Comparison of ENCODE assay signal across 9 cellular contexts in the genomic region with DNA sequence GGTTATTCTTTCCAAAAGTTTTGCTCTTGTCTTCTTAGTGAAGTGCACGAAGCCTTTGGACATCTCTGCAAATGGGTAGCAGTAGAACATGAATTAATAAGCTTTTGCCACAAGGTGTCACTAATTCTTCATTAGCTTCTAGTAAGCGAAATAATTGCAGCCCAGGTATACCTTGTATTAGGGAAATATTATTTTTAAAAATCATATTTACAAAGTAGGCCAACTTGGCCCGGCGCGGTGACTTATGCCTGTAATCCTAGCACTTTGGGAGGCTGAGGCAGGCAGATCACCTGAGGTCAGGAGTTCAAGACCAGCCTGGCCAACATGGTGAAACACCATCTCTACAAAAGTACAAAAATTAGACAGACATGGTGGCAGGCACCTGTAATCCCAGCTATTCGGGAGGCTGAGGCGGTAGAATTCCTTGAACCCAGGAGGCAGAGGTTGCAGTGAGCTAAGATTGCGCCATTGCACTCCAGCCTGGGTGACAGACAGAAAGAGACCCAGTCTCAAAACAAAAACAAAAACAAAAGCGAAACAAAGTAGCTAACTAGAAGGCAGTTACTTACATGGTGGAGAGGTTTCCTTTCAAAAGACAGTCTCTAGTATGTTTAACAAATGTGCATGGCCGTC. TPM values are rescaled to one million over a fixed set of nuclear protein-coding genes. Genes with fewer than 3 reads are reported as not detected.
DNase-seq lines count a peak whose midpoint lies in the region; ATAC-seq and TF ChIP-seq lines count a peak whose summit lies in the region.
"Had no signal": no experiment of that assay in that cellular context is flagged by ENCODE, and none has a peak within 500 bp of the region (broad histone marks: within the 10 kb centered on the region; RNA-seq: fewer than 3 reads in every experiment).

No MANE protein-coding gene starts in this region.

- peak; percentile 83 for ATAC-seq in CD4-positive, alpha-beta T cell (ENCODE audit: poor library complexity)
- peak; percentile 52 for ATAC-seq in GM18873 (IDR thresholded peaks at IDR 0.05; ENCODE audit: low FRiP score, unreplicated experiment)
- peak in 2 of 4 donors; percentile 54 to 58 for ATAC-seq in heart left ventricle
- ATAC-seq in HG02884 (IDR thresholded peaks at IDR 0.05; ENCODE audit: unreplicated experiment): no peak

- peak overlapping the region; percentile 39 for H3K4me3 Mint-ChIP-seq in CD4-positive, alpha-beta T cell

- H3K4me1 ChIP-seq in heart left ventricle: peaks cover 0 to 18% (median 0%) of the 10 kb centered on the region in 12 donors
- peaks cover 3% of the 10 kb centered on the region for H3K4me1 ChIP-seq in suprapubic skin

- H3K9me3 Mint-ChIP-seq in CD4-positive, alpha-beta T cell: no peaks in the 10 kb centered on the region

- H3K27me3 ChIP-seq in CD4-positive, alpha-beta T cell (ENCODE audit: control insufficient read depth, insufficient read depth, low read length): no peaks in the 10 kb centered on the region
- H3K27me3 ChIP-seq in heart left ventricle (no peaks in the 10 kb centered on the region), suprapubic skin (no peaks in the 10 kb centered on the region)

- no peak overlapping the region for H3K27ac ChIP-seq in CD4-positive, alpha-beta T cell (ENCODE audit: low read depth, low read length)
- H3K27ac ChIP-seq in heart left ventricle: no peak overlapping the region
- no peak overlapping the region for H3K27ac ChIP-seq in suprapubic skin

- no peaks in the 10 kb centered on the region for H3K36me3 Mint-ChIP-seq in CD4-positive, alpha-beta T cell (ENCODE audit: low read depth)

- in situ Hi-C loops in KBM-7 (cut with MboI; ENCODE audit: low pct_unique_long_range_greater_than_20kb, low sequenced_read_pairs): loop anchor here (25.0 kb wide), 1 partner anchor 104 kb away; no protein-coding TSS in a partner anchor

- intact Hi-C loops in CD4-positive, alpha-beta T cell (cut with DNase I, micrococcal nuclease): loop anchor here (1.0 to 5.0 kb wide), 4 partner anchors 32 to 126 kb away; partner anchors contain the start of gene TAGAP (in 1 of the 2)
- intact Hi-C loops in heart left ventricle (cut with DNase I): loop anchor here in 9 of 10 donors (1.0 to 10.0 kb wide), 8 partner anchors 34 to 129 kb away; partner anchors contain the start of gene TAGAP (in 1 of the 9)

- H3K27ac Mint-ChIP-seq in CD4-positive, alpha-beta T cell: no peak overlapping the region

- peak; percentile 85 for TF ChIP-seq CTCF in CD4-positive, alpha-beta T cell (IDR thresholded peaks at IDR 0.05)
- peak; percentile 12; the same call in 1 of the 2 replicates for TF ChIP-seq CTCF in WI38 (IDR thresholded peaks at IDR 0.05; ENCODE audit: low read depth, low read length)
- TF ChIP-seq CTCF in heart left ventricle (IDR thresholded peaks at IDR 0.05): peak; percentile 8 to 50 (median 38)
- TF ChIP-seq CTCF in suprapubic skin (IDR thresholded peaks at IDR 0.05): peak; percentile 19 to 35

- TF ChIP-seq EP300 in suprapubic skin (IDR thresholded peaks at IDR 0.05): no peak

- H3K9me3 ChIP-seq in CD4-positive, alpha-beta T cell (ENCODE audit: control insufficient read depth, low read length): no peaks in the 10 kb centered on the region
- no peaks in the 10 kb centered on the region for H3K9me3 ChIP-seq in heart left ventricle
- H3K9me3 ChIP-seq in suprapubic skin: no peaks in the 10 kb centered on the region

- WGBS in heart left ventricle, 4 donors: 78 to 83% (median 80%) methylated on average over 10 of the region's 10 CpGs
- 71% methylated on average over 10 of the region's 10 CpGs for WGBS in suprapubic skin

- H3K27me3 Mint-ChIP-seq in CD4-positive, alpha-beta T cell: no peaks in the 10 kb centered on the region

- H3K36me3 ChIP-seq in heart left ventricle: no peaks in the 10 kb centered on the region
- no peaks in the 10 kb centered on the region for H3K36me3 ChIP-seq in suprapubic skin

- H3K4me1 Mint-ChIP-seq in CD4-positive, alpha-beta T cell (ENCODE audit: low read depth): peaks cover 47% of the 10 kb centered on the region

- H3K4me3 ChIP-seq in WI38 (ENCODE audit: low read depth, low read length) (no peak overlapping the region), heart left ventricle (peak overlapping the region in 1 of 12 donors; percentile 27), suprapubic skin (no peak overlapping the region)

- DNase-seq in CD4-positive, alpha-beta T cell: no peak
- DNase-seq in KBM-7 (peak; percentile 54), heart left ventricle (no peak), suprapubic skin (ENCODE audit: low spot score in 2 of 2) (no peak), NCI-H2227 treated with DMSO at 0.1 percent for 48 hours (lab: John Stamatoyannopoulos, UW) (no peak)
- DNase-seq: right cardiac atrium had no signal

- POLR2A ChIA-PET in CD4-positive, alpha-beta T cell (lab: Charles Lee): interaction anchor here (0.6 to 4.2 kb wide), 14 partner anchors 9 to 126 kb away, joined by 3 to 35 read pairs (median 5); partner anchors contain the start of genes RSPH3 and TAGAP

- CTCF ChIA-PET in CD4-positive, alpha-beta T cell (lab: Charles Lee): interaction anchor here (0.9 to 4.9 kb wide), 20 partner anchors 9 to 305 kb away, joined by 3 to 86 read pairs (median 6); partner anchors contain the start of genes RSPH3 and TAGAP

- TF ChIP-seq POLR2A in heart left ventricle (IDR thresholded peaks at IDR 0.05): no peak
- TF ChIP-seq POLR2A in suprapubic skin (IDR thresholded peaks at IDR 0.05): no peak

RNA-seq across cellular contexts. Expression of gene RSPH3, which starts 8.8 kb away (rescaled TPM):
- total RNA-seq in CD4-positive, alpha-beta T cell: 1 to 10 TPM in 1 of 2 experiments, under 1 TPM in 1; 0.59 to 1.1 TPM
- 10 to 100 TPM in 4 of 9 donors, 1 to 10 TPM in 5; 6.2 to 13.2 (median 9.6) TPM for total RNA-seq in heart left ventricle
- polyA plus RNA-seq in heart left ventricle: 1 to 10 TPM; 3.4 to 7.6 TPM
- 10 to 100 TPM; 10.1 to 13.6 (median 13.1) TPM for total RNA-seq in suprapubic skin

RNA-seq across cellular contexts. Expression of gene TAGAP, which starts 36.0 kb away (rescaled TPM):
- total RNA-seq in CD4-positive, alpha-beta T cell: 100 to 1,000 TPM; 245 to 261 TPM
- 1 to 10 TPM in 6 of 9 donors, under 1 TPM in 3; 0.51 to 9.3 (median 1.4) TPM for total RNA-seq in heart left ventricle
- under 1 TPM; 0.23 to 0.32 TPM for polyA plus RNA-seq in heart left ventricle
- total RNA-seq in suprapubic skin: 1 to 10 TPM; 1.2 to 1.9 (median 1.5) TPM

Comparison
In these comparisons a context has a peak if more than half of its experiments do, and no peak if none do; other contexts are left out.
1. CTCF ChIP-seq: peak in every context shown above with its lines; median percentile 85 in CD4-positive, alpha-beta T cell; 38 in heart left ventricle; 27 in suprapubic skin; 12 in WI38.
2. RNA of gene TAGAP, which starts 36.0 kb away (total RNA-seq): 245 to 261 TPM in CD4-positive, alpha-beta T cell; 1.2 to 1.9 TPM in suprapubic skin and 0.51 to 9.3 TPM in heart left ventricle; every median in the first group is over 10 times any median in the second.